Comparison of ENCODE assay signal across 14 cellular contexts in the genomic region with DNA sequence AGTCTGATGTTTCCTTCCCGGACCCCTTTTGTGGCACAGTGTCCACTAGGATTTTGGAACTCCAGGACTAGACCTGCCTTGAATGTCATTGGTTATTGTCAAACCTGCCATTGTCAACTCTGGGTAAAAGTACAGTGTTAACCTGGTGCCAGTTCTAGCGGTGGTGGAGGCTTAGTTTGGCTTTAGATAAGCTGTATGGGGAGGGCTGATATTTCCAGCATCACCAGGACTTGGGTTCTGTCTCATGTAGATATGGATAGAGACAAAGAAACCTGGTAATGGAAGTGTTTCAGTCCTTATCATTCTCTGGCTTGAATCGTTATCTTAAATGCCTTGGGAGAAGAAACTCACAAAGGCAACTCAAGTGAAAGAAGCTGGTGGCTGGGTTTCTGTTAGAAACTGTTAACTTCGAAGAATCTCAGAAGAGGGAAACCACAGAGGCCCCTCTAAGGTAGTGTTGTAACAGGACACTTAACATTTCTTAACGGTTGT. TPM values are rescaled to one million over a fixed set of nuclear protein-coding genes. Genes with fewer than 3 reads are reported as not detected.
DNase-seq lines count a peak whose midpoint lies in the region; ATAC-seq and TF ChIP-seq lines count a peak whose summit lies in the region.
"Had no signal": no experiment of that assay in that cellular context is flagged by ENCODE, and none has a peak within 500 bp of the region (broad histone marks: within the 10 kb centered on the region; RNA-seq: fewer than 3 reads in every experiment).

No MANE protein-coding gene starts in this region.

- peak overlapping the region; percentile 12 for H3K27ac ChIP-seq in CD8-positive, alpha-beta memory T cell (ENCODE audit: low read depth, low read length)
- no peak overlapping the region for H3K27ac ChIP-seq in effector memory CD4-positive, alpha-beta T cell (ENCODE audit: insufficient read depth, low read length, poor library complexity, severe bottlenecking)
- H3K27ac ChIP-seq: left ventricle myocardium inferior, thyroid gland had no signal

- H3K27me3 Mint-ChIP-seq in CD8-positive, alpha-beta memory T cell, result no peaks in the 10 kb centered on the region
- peaks cover 76% of the 10 kb centered on the region for H3K27me3 Mint-ChIP-seq in Calu3 (ENCODE audit: unreplicated experiment)

- DNase-seq in CD8-positive, alpha-beta memory T cell, result no peak
- DNase-seq in OCI-M1 (lab: John Stamatoyannopoulos, UW) (peak; percentile 83), Calu3 (no peak), NCI-H1092 treated with DMSO at 0.1 percent for 48 hours (lab: John Stamatoyannopoulos, UW) (no peak)
- no peak for DNase-seq in effector memory CD4-positive, alpha-beta T cell
- DNase-seq in stimulated activated CD4-positive, alpha-beta T cell treated with anti-CD3 and anti-CD28 coated beads, Interleukin-2, amount 100 ng/mL, for 24 hours, result no peak
- DNase-seq: activated effector memory CD4-positive, alpha-beta T cell treated with anti-CD3 and anti-CD28 coated beads, Interleukin-2, amount 50 U/mL, for 16 hours; caudate nucleus; left ventricle myocardium inferior; NCI-H1417 treated with DMSO at 0.1 percent for 48 hours; NCI-H524; thyroid gland had no signal

- H3K4me1 ChIP-seq in CD8-positive, alpha-beta memory T cell (ENCODE audit: insufficient read depth, low read length), result peaks cover 96% of the 10 kb centered on the region
- H3K4me1 ChIP-seq in effector memory CD4-positive, alpha-beta T cell (ENCODE audit: control insufficient read depth, insufficient read depth, low read length, poor library complexity, severe bottlenecking), result peaks cover 63% of the 10 kb centered on the region

- H3K36me3 Mint-ChIP-seq in CD8-positive, alpha-beta memory T cell, result peaks cover 10 to 16% (median 12%) of the 10 kb centered on the region in 3 donors
- no peaks in the 10 kb centered on the region for H3K36me3 Mint-ChIP-seq in Calu3 (ENCODE audit: insufficient read depth, unreplicated experiment)

- H3K27ac Mint-ChIP-seq in CD8-positive, alpha-beta memory T cell, result peak overlapping the region; percentile 48 to 93 (median 84)
- no peak overlapping the region for H3K27ac Mint-ChIP-seq in Calu3 (ENCODE audit: unreplicated experiment)

- H3K4me3 Mint-ChIP-seq in CD8-positive, alpha-beta memory T cell, result peak overlapping the region; percentile 27 to 79 (median 65)
- no peak overlapping the region for H3K4me3 Mint-ChIP-seq in Calu3 (ENCODE audit: low read depth, unreplicated experiment)

- no TSS peak for BruUV-seq in Calu3 (replicated peaks; lab: Mats Ljungman, UMichigan)

- no peaks in the 10 kb centered on the region for H3K36me3 ChIP-seq in CD8-positive, alpha-beta memory T cell (ENCODE audit: insufficient read depth, low read length)
- H3K36me3 ChIP-seq in effector memory CD4-positive, alpha-beta T cell (ENCODE audit: control insufficient read depth, insufficient read depth, low read length), result no peaks in the 10 kb centered on the region
- H3K36me3 ChIP-seq: left ventricle myocardium inferior, thyroid gland had no signal

- POLR2A ChIA-PET in CD8-positive, alpha-beta memory T cell (lab: Charles Lee), result interaction anchor here (0.6 to 0.9 kb wide), 4 partner anchors 28 to 93 kb away, joined by 3 to 4 read pairs (median 3); no protein-coding TSS in a partner anchor

- intact Hi-C loops in Calu3 (cut with micrococcal nuclease; ENCODE audit: unreplicated experiment), result no loop called here

- H3K4me1 Mint-ChIP-seq in CD8-positive, alpha-beta memory T cell, result peaks cover 90 to 100% (median 98%) of the 10 kb centered on the region in 3 donors
- H3K4me1 Mint-ChIP-seq in Calu3 (ENCODE audit: low read depth, unreplicated experiment), result no peaks in the 10 kb centered on the region

- no peaks in the 10 kb centered on the region for H3K27me3 ChIP-seq in CD8-positive, alpha-beta memory T cell (ENCODE audit: insufficient read depth, low read length, poor library complexity, severe bottlenecking)
- H3K27me3 ChIP-seq in effector memory CD4-positive, alpha-beta T cell (replicated peaks; ENCODE audit: control insufficient read depth, insufficient read depth, low read length, poor library complexity, severe bottlenecking), result no peaks in the 10 kb centered on the region
- H3K27me3 ChIP-seq: thyroid gland had no signal

- peaks cover 0 to 2% (median 0%) of the 10 kb centered on the region in 5 donors for H3K9me3 Mint-ChIP-seq in CD8-positive, alpha-beta memory T cell
- no peaks in the 10 kb centered on the region for H3K9me3 Mint-ChIP-seq in Calu3 (ENCODE audit: low read depth, unreplicated experiment)

- peak overlapping the region; percentile 9 for H3K4me3 ChIP-seq in CD8-positive, alpha-beta memory T cell (ENCODE audit: low read length)
- peak overlapping the region; percentile 5 for H3K4me3 ChIP-seq in effector memory CD4-positive, alpha-beta T cell (ENCODE audit: insufficient read depth, low read depth, low read length, poor library complexity, severe bottlenecking)
- H3K4me3 ChIP-seq: left ventricle myocardium inferior, thyroid gland had no signal

- CTCF ChIA-PET in CD8-positive, alpha-beta memory T cell (lab: Charles Lee), result interaction anchor here (1.3 to 1.6 kb wide), 2 partner anchors 9 to 102 kb away, joined by 4 to 10 read pairs; no protein-coding TSS in a partner anchor
- CTCF ChIA-PET in Calu3 (lab: Charles Lee), result interaction anchor here (0.7 to 0.9 kb wide), 2 partner anchors 10 to 181 kb away, joined by 6 to 7 read pairs; no protein-coding TSS in a partner anchor

- no peak for TF ChIP-seq CTCF in Calu3 (IDR thresholded peaks at IDR 0.05; ENCODE audit: unreplicated experiment)

- peak; percentile 38 for ATAC-seq in GM21390 (IDR thresholded peaks at IDR 0.05; ENCODE audit: unreplicated experiment)
- no peak for ATAC-seq in HG03354 (IDR thresholded peaks at IDR 0.05; ENCODE audit: poor library complexity, severe bottlenecking, unreplicated experiment)

- no peaks in the 10 kb centered on the region for H3K9me3 ChIP-seq in CD8-positive, alpha-beta memory T cell (ENCODE audit: low read length)
- no peaks in the 10 kb centered on the region for H3K9me3 ChIP-seq in effector memory CD4-positive, alpha-beta T cell (ENCODE audit: control insufficient read depth, low read length)
- H3K9me3 ChIP-seq: left ventricle myocardium inferior, thyroid gland had no signal

RNA-seq across cellular contexts. Expression of a gene that starts 10.6 kb away (rescaled TPM):
- total RNA-seq in CD8-positive, alpha-beta memory T cell, result 10 to 100 TPM; 47.8 to 51.5 TPM
- 76.8 TPM for polyA plus RNA-seq in CD8-positive, alpha-beta memory T cell
- 1.1 and 1.4 TPM in 2 replicates for total RNA-seq in Calu3 (2022)

Comparison
In these comparisons a context has a peak if more than half of its experiments do, and no peak if none do; other contexts are left out.
1. RNA of a gene that starts 10.6 kb away (total RNA-seq): 47.8 to 51.5 TPM in CD8-positive, alpha-beta memory T cell; 1.1 to 1.4 TPM in Calu3; every median in the first group is over 10 times any median in the second.